Comparison of ENCODE assay signal across 19 cellular contexts in genomic region chr3:189531271-189531670, GRCh38.
A peak's percentile ranks its signal among the peaks of the same experiment; 100 is the strongest.
DNase-seq lines count a peak whose midpoint lies in the region; ATAC-seq and TF ChIP-seq lines count a peak whose summit lies in the region.
"Had no signal": no experiment of that assay in that cellular context is flagged by ENCODE, and none has a peak within 500 bp of the region (broad histone marks: within the 10 kb centered on the region; RNA-seq: fewer than 3 reads in every experiment).

No MANE protein-coding gene starts in this region.

- ATAC-seq in activated CD4-positive, alpha-beta T cell treated with anti-CD3 and anti-CD28 coated beads for 36 hours: no peak

- POLR2A ChIA-PET in activated CD4-positive, alpha-beta T cell treated with anti-CD3 and anti-CD28 coated beads for 36 hours (lab: Charles Lee): interaction anchor here (0.7 kb wide), 1 partner anchor 261 kb away, joined by 5 read pairs; no protein-coding TSS in a partner anchor

- CTCF ChIA-PET in activated CD4-positive, alpha-beta T cell treated with anti-CD3 and anti-CD28 coated beads for 36 hours (lab: Charles Lee): interaction anchor here (0.7 to 2.3 kb wide), 4 partner anchors 9 to 225 kb away, joined by 3 to 7 read pairs (median 3); no protein-coding TSS in a partner anchor

- peak overlapping the region; percentile 82 for H3K27ac Mint-ChIP-seq in activated CD4-positive, alpha-beta T cell treated with anti-CD3 and anti-CD28 coated beads for 36 hours
- H3K27ac Mint-ChIP-seq in activated T-helper 2 cell treated with anti-CD3 and anti-CD28 coated beads, Interferon-gamma antibody, Interleukin-2, Interleukin-4, amounts not matched to agents 10 μg/mL and 5 μg/mL and 100 μg/mL, durations not matched to agents 14 hours and 24 hours and 36 hours: peak overlapping the region; percentile 87
- H3K27ac Mint-ChIP-seq: CD4-positive, CD25-positive, alpha-beta regulatory T cell had no signal

- H3K27me3 Mint-ChIP-seq in activated CD4-positive, alpha-beta T cell treated with anti-CD3 and anti-CD28 coated beads for 36 hours: no peaks in the 10 kb centered on the region
- H3K27me3 Mint-ChIP-seq in activated T-helper 2 cell treated with anti-CD3 and anti-CD28 coated beads, Interferon-gamma antibody, Interleukin-2, Interleukin-4, amounts not matched to agents 10 μg/mL and 5 μg/mL and 100 μg/mL, durations not matched to agents 14 hours and 24 hours and 36 hours (ENCODE audit: low read depth): no peaks in the 10 kb centered on the region
- H3K27me3 Mint-ChIP-seq: CD4-positive, CD25-positive, alpha-beta regulatory T cell had no signal

- no peak overlapping the region for H3K4me3 Mint-ChIP-seq in activated CD4-positive, alpha-beta T cell treated with anti-CD3 and anti-CD28 coated beads for 36 hours
- no peak overlapping the region for H3K4me3 Mint-ChIP-seq in activated T-helper 2 cell treated with anti-CD3 and anti-CD28 coated beads, Interferon-gamma antibody, Interleukin-2, Interleukin-4, amounts not matched to agents 10 μg/mL and 5 μg/mL and 100 μg/mL, durations not matched to agents 14 hours and 24 hours and 36 hours (ENCODE audit: low read depth)
- H3K4me3 Mint-ChIP-seq: CD4-positive, CD25-positive, alpha-beta regulatory T cell had no signal

- H3K4me3 ChIP-seq in retinal pigment epithelial cell (ENCODE audit: low read length): no peak overlapping the region
- H3K4me3 ChIP-seq: HAP-1, SK-N-MC had no signal

- TF ChIP-seq CTCF in retinal pigment epithelial cell (conservative IDR thresholded peaks at IDR 0.05; ENCODE audit: low read depth, low read length): no peak

- intact Hi-C loops in activated CD4-positive, alpha-beta T cell treated with anti-CD3 and anti-CD28 coated beads for 36 hours (cut with DNase I, micrococcal nuclease): loop anchor here (2.0 kb wide), 3 partner anchors 34 to 742 kb away; no protein-coding TSS in a partner anchor
- intact Hi-C loops in activated T-helper 2 cell treated with anti-CD3 and anti-CD28 coated beads, Interferon-gamma antibody, Interleukin-2, Interleukin-4, amounts not matched to agents 10 μg/mL and 5 μg/mL and 100 μg/mL, durations not matched to agents 14 hours and 24 hours and 36 hours (cut with micrococcal nuclease): loop anchor here (10.0 kb wide), 1 partner anchor 414 kb away; no protein-coding TSS in a partner anchor

- DNase-seq in activated CD4-positive, alpha-beta T cell treated with anti-CD3 and anti-CD28 coated beads for 36 hours: no peak
- no peak for DNase-seq in activated CD4-positive, alpha-beta T cell treated with anti-CD3 and anti-CD28 coated beads for 1 hour
- DNase-seq in COLO829 (ENCODE audit: low spot score) (peak; percentile 56), retinal pigment epithelial cell (ENCODE audit: low read depth) (peak; percentile 19), NCI-H2081 treated with DMSO at 0.1 percent for 48 hours (lab: John Stamatoyannopoulos, UW) (no peak), NCI-H748 treated with DMSO at 0.1 percent for 48 hours (lab: John Stamatoyannopoulos, UW) (no peak), GDM1 (lab: John Stamatoyannopoulos, UW) (no peak)
- no peak for DNase-seq in activated T-helper 2 cell treated with anti-CD3 and anti-CD28 coated beads, Interferon-gamma antibody, Interleukin-2, Interleukin-4, amounts not matched to agents 10 μg/mL and 5 μg/mL and 100 μg/mL, durations not matched to agents 14 hours and 24 hours and 36 hours (ENCODE audit: low spot score)
- DNase-seq: CD4-positive, CD25-positive, alpha-beta regulatory T cell; DMS153; GF-D8; IMR-90; NCI-H1436; NCI-H1930; NCI-H2171; NCI-H526; SHP77 had no signal

- H3K36me3 Mint-ChIP-seq in activated CD4-positive, alpha-beta T cell treated with anti-CD3 and anti-CD28 coated beads for 36 hours (ENCODE audit: low read depth): peaks cover 3% of the 10 kb centered on the region
- peaks cover 18% of the 10 kb centered on the region for H3K36me3 Mint-ChIP-seq in activated T-helper 2 cell treated with anti-CD3 and anti-CD28 coated beads, Interferon-gamma antibody, Interleukin-2, Interleukin-4, amounts not matched to agents 10 μg/mL and 5 μg/mL and 100 μg/mL, durations not matched to agents 14 hours and 24 hours and 36 hours (ENCODE audit: low read depth)
- H3K36me3 Mint-ChIP-seq: CD4-positive, CD25-positive, alpha-beta regulatory T cell had no signal

- H3K9me3 Mint-ChIP-seq in activated CD4-positive, alpha-beta T cell treated with anti-CD3 and anti-CD28 coated beads for 36 hours (ENCODE audit: low read depth): peaks cover 3% of the 10 kb centered on the region
- peaks cover 42% of the 10 kb centered on the region for H3K9me3 Mint-ChIP-seq in activated T-helper 2 cell treated with anti-CD3 and anti-CD28 coated beads, Interferon-gamma antibody, Interleukin-2, Interleukin-4, amounts not matched to agents 10 μg/mL and 5 μg/mL and 100 μg/mL, durations not matched to agents 14 hours and 24 hours and 36 hours

- H3K4me1 Mint-ChIP-seq in activated CD4-positive, alpha-beta T cell treated with anti-CD3 and anti-CD28 coated beads for 36 hours: peaks cover 38% of the 10 kb centered on the region
- H3K4me1 Mint-ChIP-seq in activated T-helper 2 cell treated with anti-CD3 and anti-CD28 coated beads, Interferon-gamma antibody, Interleukin-2, Interleukin-4, amounts not matched to agents 10 μg/mL and 5 μg/mL and 100 μg/mL, durations not matched to agents 14 hours and 24 hours and 36 hours (ENCODE audit: low read depth): peaks cover 37% of the 10 kb centered on the region

Comparison
In these comparisons a context has a peak if more than half of its experiments do, and no peak if none do; other contexts are left out.
1. DNase-seq: peak in COLO829 (single experiment) and retinal pigment epithelial cell (single experiment); none in activated CD4-positive, alpha-beta T cell treated with anti-CD3 and anti-CD28 coated beads for 36 hours (single experiment), activated CD4-positive, alpha-beta T cell treated with anti-CD3 and anti-CD28 coated beads for 1 hour (single experiment), activated T-helper 2 cell treated with anti-CD3 and anti-CD28 coated beads, Interferon-gamma antibody, Interleukin-2, Interleukin-4, amounts not matched to agents 10 μg/mL and 5 μg/mL and 100 μg/mL, durations not matched to agents 14 hours and 24 hours and 36 hours (single experiment), NCI-H2081 treated with DMSO at 0.1 percent for 48 hours (single experiment), NCI-H748 treated with DMSO at 0.1 percent for 48 hours (single experiment) and GDM1 (single experiment).